In the genomic region with DNA sequence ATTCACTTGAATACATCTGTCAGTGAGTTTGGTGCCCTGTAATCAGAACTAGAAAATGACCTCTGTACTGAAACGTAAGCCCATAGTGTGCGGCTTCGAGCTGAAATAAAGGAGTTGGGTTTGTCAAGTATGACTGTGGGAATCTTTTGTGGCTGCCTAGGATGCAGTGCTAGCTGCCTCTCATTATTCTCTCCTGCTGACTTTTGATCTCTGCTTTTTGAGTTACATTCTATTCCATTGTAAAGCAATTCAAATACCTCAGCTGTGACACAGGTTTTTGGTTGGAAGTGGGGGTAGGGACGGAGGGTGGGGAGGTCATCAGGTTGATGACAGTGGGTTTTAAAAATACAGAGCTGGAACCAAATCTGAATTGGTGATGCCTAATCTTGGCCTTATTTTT, we compare ENCODE assay signal across 22 cellular contexts. TPM values are rescaled to one million over a fixed set of nuclear protein-coding genes. Genes with fewer than 3 reads are reported as not detected.
DNase-seq lines count a peak whose midpoint lies in the region; TF ChIP-seq lines count a peak whose summit lies in the region.
"Had no signal": no experiment of that assay in that cellular context is flagged by ENCODE, and none has a peak within 500 bp of the region (broad histone marks: within the 10 kb centered on the region; RNA-seq: fewer than 3 reads in every experiment).

No MANE protein-coding gene starts in this region.

- no peak overlapping the region for H2BK15ac ChIP-seq in neuronal stem cell (ENCODE audit: low read length)

- H3K27me3 Mint-ChIP-seq in nephron progenitor cell (ENCODE audit: low read depth, poor library complexity) = no peaks in the 10 kb centered on the region

- no peak overlapping the region for H3K18ac ChIP-seq in neuronal stem cell (ENCODE audit: low read length)

- no peak overlapping the region for H3K23ac ChIP-seq in neuronal stem cell (ENCODE audit: low read depth, low read length, poor library complexity)

- H2AK5ac ChIP-seq in neuronal stem cell (ENCODE audit: low read depth, low read length) = no peak overlapping the region

- H3K27ac ChIP-seq in ectodermal cell (ENCODE audit: insufficient read depth, low read depth, low read length, poor library complexity, severe bottlenecking) (peak overlapping the region; percentile 83), iPS-20b (ENCODE audit: low read length) (peak overlapping the region; percentile 2), neuronal stem cell (replicated peaks; ENCODE audit: low read length) (peak overlapping the region; percentile 47), tibial nerve (no peak overlapping the region)
- H3K27ac ChIP-seq: C4-2B, RWPE1, SK-N-MC had no signal

- no peak overlapping the region for H2BK12ac ChIP-seq in neuronal stem cell (ENCODE audit: low read length)

- H4K91ac ChIP-seq in neuronal stem cell (ENCODE audit: low read depth, low read length, poor library complexity) = no peak overlapping the region

- H3K27ac Mint-ChIP-seq in nephron progenitor cell = no peak overlapping the region

- H3K9me3 ChIP-seq in ectodermal cell (ENCODE audit: control insufficient read depth, low read length) (no peaks in the 10 kb centered on the region), iPS-20b (ENCODE audit: insufficient read depth, low read depth, low read length) (no peaks in the 10 kb centered on the region), neuronal stem cell (replicated peaks in 1 of 2; ENCODE audit: control insufficient read depth in 2 of 2, insufficient read depth in 1 of 2, low read depth in 1 of 2, low read length in 2 of 2) (no peaks in the 10 kb centered on the region), tibial nerve (no peaks in the 10 kb centered on the region)

- peaks cover 34% of the 10 kb centered on the region for H3K4me1 Mint-ChIP-seq in nephron progenitor cell

- DNase-seq in NCI-H2227 treated with DMSO at 0.1 percent for 48 hours (lab: John Stamatoyannopoulos, UW) (peak; percentile 33), NCI-H2227 (lab: John Stamatoyannopoulos, UW; ENCODE audit: unreplicated experiment) (no peak), neuronal stem cell (ENCODE audit: low spot score) (peak; percentile 30), NCI-H82 treated with DMSO at 0.1 percent for 48 hours (lab: John Stamatoyannopoulos, UW; ENCODE audit: unreplicated experiment) (no peak), tibial nerve (ENCODE audit: low spot score in 2 of 2) (no peak), nephron progenitor cell (no peak)
- DNase-seq: CD8-positive, alpha-beta memory T cell; DMS53; GF-D8; KBM-7; MM.1S; NCI-H1092; NCI-H1436; NCI-H2029; SHP77 treated with DMSO at 0.1 percent for 48 hours; SW 1271 had no signal

- H3K27me3 ChIP-seq in ectodermal cell (ENCODE audit: control insufficient read depth, insufficient read depth, low read length, poor library complexity, severe bottlenecking) = no peaks in the 10 kb centered on the region
- no peaks in the 10 kb centered on the region for H3K27me3 ChIP-seq in iPS-20b (ENCODE audit: insufficient read depth, low read length)
- H3K27me3 ChIP-seq in neuronal stem cell (ENCODE audit: control insufficient read depth in 3 of 3, insufficient read depth in 3 of 3, low read depth in 1 of 3, low read length in 3 of 3) = no peaks in the 10 kb centered on the region
- H3K27me3 ChIP-seq in tibial nerve = no peaks in the 10 kb centered on the region

- H3K36me3 ChIP-seq in ectodermal cell (ENCODE audit: control insufficient read depth, insufficient read depth, low read length) = no peaks in the 10 kb centered on the region
- H3K36me3 ChIP-seq in iPS-20b (ENCODE audit: insufficient read depth, low read depth, low read length) = no peaks in the 10 kb centered on the region
- H3K36me3 ChIP-seq in neuronal stem cell (replicated peaks in 1 of 2; ENCODE audit: control insufficient read depth in 2 of 2, insufficient read depth in 2 of 2, low read length in 2 of 2) = no peaks in the 10 kb centered on the region
- H3K36me3 ChIP-seq in tibial nerve = no peaks in the 10 kb centered on the region

- H3K14ac ChIP-seq in neuronal stem cell (ENCODE audit: low read length) = no peak overlapping the region

- no peak for TF ChIP-seq EP300 in tibial nerve (IDR thresholded peaks at IDR 0.05)

- no peak overlapping the region for H3K4ac ChIP-seq in neuronal stem cell (ENCODE audit: low read length)

- H2BK120ac ChIP-seq in neuronal stem cell (ENCODE audit: low read depth, low read length) = no peak overlapping the region

- H3K4me3 ChIP-seq in ectodermal cell (ENCODE audit: insufficient read depth, low read depth, low read length) = no peak overlapping the region
- H3K4me3 ChIP-seq in iPS-20b (ENCODE audit: low read length) = peak overlapping the region; percentile 43; the same call in 1 of the 2 replicates
- peak overlapping the region in 1 of 2 donors; percentile 42 for H3K4me3 ChIP-seq in neuronal stem cell (ENCODE audit: low read length in 2 of 2)
- no peak overlapping the region for H3K4me3 ChIP-seq in tibial nerve
- H3K4me3 ChIP-seq: SK-N-MC had no signal

- no peak overlapping the region for H2BK5ac ChIP-seq in neuronal stem cell (ENCODE audit: low read length)

- no peak overlapping the region for H3K4me3 Mint-ChIP-seq in nephron progenitor cell
- H3K4me3 Mint-ChIP-seq: CD8-positive, alpha-beta memory T cell had no signal

- WGBS in ectodermal cell, 2 experiments = 23 to 26% methylated on average over 4 of the region's 4 CpGs
- WGBS in neuronal stem cell (ENCODE audit: extremely low coverage in 2 of 2, insufficient read length in 2 of 2, insufficient replicate concordance in 1 of 2), 2 donors = no CpG with 5 or more reads among the region's 4 CpGs
- WGBS in tibial nerve, 2 donors = 75 to 81% methylated on average over 4 of the region's 4 CpGs

- no peak for TF ChIP-seq POLR2A in tibial nerve (IDR thresholded peaks at IDR 0.05)

- no peak overlapping the region for H4K8ac ChIP-seq in neuronal stem cell (ENCODE audit: low read depth, low read length)

- H3K4me2 ChIP-seq in neuronal stem cell (ENCODE audit: insufficient read depth, low read length, poor library complexity, severe bottlenecking) = peak overlapping the region; percentile 15

- no peaks in the 10 kb centered on the region for H3K36me3 Mint-ChIP-seq in nephron progenitor cell (ENCODE audit: low read depth)
- H3K36me3 Mint-ChIP-seq: CD8-positive, alpha-beta memory T cell had no signal

- H3K79me1 ChIP-seq in neuronal stem cell (ENCODE audit: low read depth, low read length) = no peaks in the 10 kb centered on the region

- H3K9ac ChIP-seq in iPS-20b (ENCODE audit: low read depth, low read length) (peak overlapping the region; percentile 57; the same call in 1 of the 2 replicates), neuronal stem cell (ENCODE audit: low read depth, low read length, poor library complexity) (no peak overlapping the region)

- no peak for TF ChIP-seq CTCF in tibial nerve (IDR thresholded peaks at IDR 0.05)
- TF ChIP-seq CTCF in nephron progenitor cell (IDR thresholded peaks at IDR 0.05) = no peak

- peak overlapping the region; percentile 47 for H2AFZ ChIP-seq in neuronal stem cell (ENCODE audit: low read length)

- H3K9me3 Mint-ChIP-seq in nephron progenitor cell = no peaks in the 10 kb centered on the region
- H3K9me3 Mint-ChIP-seq: CD8-positive, alpha-beta memory T cell had no signal

- peaks cover 10% of the 10 kb centered on the region for H3K4me1 ChIP-seq in ectodermal cell (ENCODE audit: control insufficient read depth, insufficient read depth, low read length)
- H3K4me1 ChIP-seq in iPS-20b (ENCODE audit: insufficient read depth, low read length) = peaks cover 34% of the 10 kb centered on the region
- H3K4me1 ChIP-seq in neuronal stem cell (ENCODE audit: control insufficient read depth in 2 of 2, insufficient read depth in 1 of 2, low read depth in 1 of 2, low read length in 2 of 2) = peaks cover 10 to 25% of the 10 kb centered on the region in 2 donors
- H3K4me1 ChIP-seq in tibial nerve = peaks cover 0 to 4% (median 0%) of the 10 kb centered on the region in 4 donors

RNA-seq across cellular contexts. Expression of a gene that starts 40.4 kb away (rescaled TPM):
- 8.4 TPM for polyA plus RNA-seq in ectodermal cell (2013, experiment 1 of 4)
- polyA plus RNA-seq in ectodermal cell (2013, experiment 2 of 4) = 6.1 TPM
- polyA plus RNA-seq in ectodermal cell (2013, experiment 3 of 4) = 6.3 TPM
- polyA plus RNA-seq in ectodermal cell (2013, experiment 4 of 4) = 7.3 TPM
- 6.6 TPM for polyA plus RNA-seq in neuronal stem cell (2013, experiment 1 of 2)
- polyA plus RNA-seq in neuronal stem cell (2013, experiment 2 of 2) = 7.8 TPM
- 10 to 100 TPM; 12.8 to 27.3 (median 20.5) TPM for total RNA-seq in tibial nerve
- polyA plus RNA-seq: AG04450 had no signal

Comparison
In these comparisons a context has a peak if more than half of its experiments do, and no peak if none do; other contexts are left out.
1. DNase-seq: peak in NCI-H2227 treated with DMSO at 0.1 percent for 48 hours (single experiment) and neuronal stem cell (single experiment); none in NCI-H2227 (single experiment), NCI-H82 treated with DMSO at 0.1 percent for 48 hours (single experiment), tibial nerve (0 of 2) and nephron progenitor cell (single experiment).
2. H3K27ac ChIP-seq: peak in ectodermal cell (single experiment), iPS-20b (single experiment) and neuronal stem cell (single experiment); none in tibial nerve (0 of 4).